Comparison of ENCODE assay signal across 40 cellular contexts in the genomic region with DNA sequence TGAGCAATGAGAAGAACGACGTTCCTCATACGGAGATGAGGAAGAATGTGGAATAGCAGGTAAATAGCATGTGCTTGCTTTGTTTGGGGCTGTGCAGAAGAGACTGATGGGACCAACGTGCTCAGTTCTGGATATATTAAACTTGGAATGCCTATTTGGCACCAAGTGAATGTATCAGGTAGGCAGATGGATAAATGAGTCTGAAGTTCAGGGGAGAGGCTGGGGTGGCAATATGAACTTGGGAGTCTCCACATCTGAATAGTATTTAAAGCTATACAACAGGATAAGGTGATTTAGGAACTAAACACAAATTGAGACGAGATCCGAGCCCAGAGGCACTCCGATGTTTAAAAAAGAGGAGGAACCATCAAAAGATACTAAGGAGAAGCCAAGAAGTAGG.
"Had no signal": no experiment of that assay in that cellular context is flagged by ENCODE, and none has a peak within 500 bp of the region (broad histone marks: within the 10 kb centered on the region; RNA-seq: fewer than 3 reads in every experiment).

No MANE protein-coding gene starts in this region.

- H3K36me3 ChIP-seq: adrenal gland, ascending aorta, brain microvascular endothelial cell, breast epithelium, cardiac muscle cell had no signal

- H3K27me3 Mint-ChIP-seq: activated naive CD4-positive, alpha-beta T cell treated with anti-CD3 and anti-CD28 coated beads, Interleukin-2, amount 50 U/mL, for 24 hours; activated naive CD8-positive, alpha-beta T cell; activated naive CD8-positive, alpha-beta T cell treated with anti-CD3 and anti-CD28 coated beads for 36 hours; activated naive CD8-positive, alpha-beta T cell treated with anti-CD3 and anti-CD28 coated beads, Interleukin-2, amount 10 ng/mL, durations not matched to agents 7 days and 5 days; activated naive CD8-positive, alpha-beta T cell treated with anti-CD3 and anti-CD28 coated beads, Interleukin-2, amount 50 U/mL, for 24 hours; activated T-cell treated with anti-CD3 and anti-CD28 coated beads, Interleukin-2, amount 50 U/mL, for 24 hours; activated T-helper 17 cell treated with anti-CD3 and anti-CD28 coated beads, Interleukin-2, amount 50 U/mL, for 72 hours; brain; central memory CD8-positive, alpha-beta T cell had no signal

- H3K4me3 Mint-ChIP-seq: activated naive CD4-positive, alpha-beta T cell treated with anti-CD3 and anti-CD28 coated beads for 36 hours; activated naive CD4-positive, alpha-beta T cell treated with anti-CD3 and anti-CD28 coated beads, Interleukin-2, amount 10 ng/mL, durations not matched to agents 7 days and 5 days; activated naive CD4-positive, alpha-beta T cell treated with anti-CD3 and anti-CD28 coated beads, Interleukin-2, amount 50 U/mL, for 24 hours; activated naive CD8-positive, alpha-beta T cell; activated naive CD8-positive, alpha-beta T cell treated with anti-CD3 and anti-CD28 coated beads for 36 hours; activated naive CD8-positive, alpha-beta T cell treated with anti-CD3 and anti-CD28 coated beads, Interleukin-2, amount 10 ng/mL, durations not matched to agents 7 days and 5 days; activated naive CD8-positive, alpha-beta T cell treated with anti-CD3 and anti-CD28 coated beads, Interleukin-2, amount 50 U/mL, for 24 hours; activated T-cell treated with anti-CD3 and anti-CD28 coated beads, Interleukin-2, amount 50 U/mL, for 24 hours; activated T-cell treated with anti-CD3 and anti-CD28 coated beads, Interleukin-2, amount 50 U/mL, for 4 hours; activated T-cell treated with anti-CD3 and anti-CD28 coated beads, Interleukin-2, amount 50 U/mL, for 72 hours; activated T-helper 1 cell treated with anti-CD3 and anti-CD28 coated beads, Interleukin-12 subunit alpha, Interleukin-12 subunit beta, Interleukin-2, Interleukin-4 antibody, amounts not matched to agents 30 ng/mL and 10 ng/mL and 1 ng/mL, durations not matched to agents 14 hours and 24 hours and 36 hours; activated T-helper 17 cell treated with anti-CD3 and anti-CD28 coated beads, Interleukin-2, amount 50 U/mL, for 72 hours; brain; central memory CD8-positive, alpha-beta T cell had no signal

- H3K27ac Mint-ChIP-seq: activated naive CD4-positive, alpha-beta T cell treated with anti-CD3 and anti-CD28 coated beads for 36 hours; activated naive CD4-positive, alpha-beta T cell treated with anti-CD3 and anti-CD28 coated beads, Interleukin-2, amount 10 ng/mL, durations not matched to agents 7 days and 5 days; activated naive CD4-positive, alpha-beta T cell treated with anti-CD3 and anti-CD28 coated beads, Interleukin-2, amount 50 U/mL, for 24 hours; activated naive CD4-positive, alpha-beta T cell treated with anti-CD3 and anti-CD28 coated beads, Interleukin-2, amount 50 U/mL, for 72 hours; activated naive CD8-positive, alpha-beta T cell; activated naive CD8-positive, alpha-beta T cell treated with anti-CD3 and anti-CD28 coated beads for 36 hours; activated naive CD8-positive, alpha-beta T cell treated with anti-CD3 and anti-CD28 coated beads, Interleukin-2, amount 10 ng/mL, durations not matched to agents 7 days and 5 days; activated naive CD8-positive, alpha-beta T cell treated with anti-CD3 and anti-CD28 coated beads, Interleukin-2, amount 50 U/mL, for 24 hours; activated T-cell treated with anti-CD3 and anti-CD28 coated beads, Interleukin-2, amount 50 U/mL, for 24 hours; activated T-cell treated with anti-CD3 and anti-CD28 coated beads, Interleukin-2, amount 50 U/mL, for 72 hours; activated T-helper 1 cell treated with anti-CD3 and anti-CD28 coated beads, Interleukin-12 subunit alpha, Interleukin-12 subunit beta, Interleukin-2, Interleukin-4 antibody, amounts not matched to agents 30 ng/mL and 10 ng/mL and 1 ng/mL, durations not matched to agents 14 hours and 24 hours and 36 hours; activated T-helper 17 cell treated with anti-CD3 and anti-CD28 coated beads, Interleukin-2, amount 50 U/mL, for 72 hours; activated T-helper 2 cell treated with anti-CD3 and anti-CD28 coated beads, Interferon-gamma antibody, Interleukin-2, Interleukin-4, amounts not matched to agents 10 μg/mL and 5 μg/mL and 100 μg/mL, durations not matched to agents 14 hours and 24 hours and 36 hours; brain had no signal

- H3K27me3 ChIP-seq: adrenal gland, ascending aorta, body of pancreas, brain microvascular endothelial cell, breast epithelium, cardiac muscle cell had no signal

- H3K9me3 Mint-ChIP-seq: activated naive CD4-positive, alpha-beta T cell treated with anti-CD3 and anti-CD28 coated beads for 36 hours; activated naive CD4-positive, alpha-beta T cell treated with anti-CD3 and anti-CD28 coated beads, Interleukin-2, amount 10 ng/mL, durations not matched to agents 7 days and 5 days; activated naive CD4-positive, alpha-beta T cell treated with anti-CD3 and anti-CD28 coated beads, Interleukin-2, amount 50 U/mL, for 24 hours; activated naive CD4-positive, alpha-beta T cell treated with anti-CD3 and anti-CD28 coated beads, Interleukin-2, amount 50 U/mL, for 72 hours; activated naive CD8-positive, alpha-beta T cell treated with anti-CD3 and anti-CD28 coated beads for 36 hours; activated naive CD8-positive, alpha-beta T cell treated with anti-CD3 and anti-CD28 coated beads, Interleukin-2, amount 10 ng/mL, durations not matched to agents 7 days and 5 days; activated naive CD8-positive, alpha-beta T cell treated with anti-CD3 and anti-CD28 coated beads, Interleukin-2, amount 50 U/mL, for 24 hours; activated T-cell treated with anti-CD3 and anti-CD28 coated beads, Interleukin-2, amount 50 U/mL, for 24 hours; activated T-cell treated with anti-CD3 and anti-CD28 coated beads, Interleukin-2, amount 50 U/mL, for 4 hours; activated T-cell treated with anti-CD3 and anti-CD28 coated beads, Interleukin-2, amount 50 U/mL, for 72 hours; activated T-helper 1 cell treated with anti-CD3 and anti-CD28 coated beads, Interleukin-12 subunit alpha, Interleukin-12 subunit beta, Interleukin-2, Interleukin-4 antibody, amounts not matched to agents 30 ng/mL and 10 ng/mL and 1 ng/mL, durations not matched to agents 14 hours and 24 hours and 36 hours; activated T-helper 17 cell treated with anti-CD3 and anti-CD28 coated beads, Interleukin-2, amount 50 U/mL, for 72 hours; activated T-helper 2 cell treated with anti-CD3 and anti-CD28 coated beads, Interferon-gamma antibody, Interleukin-2, Interleukin-4, amounts not matched to agents 10 μg/mL and 5 μg/mL and 100 μg/mL, durations not matched to agents 14 hours and 24 hours and 36 hours; central memory CD8-positive, alpha-beta T cell had no signal

- FAIRE-seq: astrocyte, bronchial epithelial cell had no signal

- H3K36me3 Mint-ChIP-seq: activated naive CD4-positive, alpha-beta T cell treated with anti-CD3 and anti-CD28 coated beads, Interleukin-2, amount 10 ng/mL, durations not matched to agents 7 days and 5 days; activated naive CD4-positive, alpha-beta T cell treated with anti-CD3 and anti-CD28 coated beads, Interleukin-2, amount 50 U/mL, for 24 hours; activated naive CD4-positive, alpha-beta T cell treated with anti-CD3 and anti-CD28 coated beads, Interleukin-2, amount 50 U/mL, for 72 hours; activated naive CD8-positive, alpha-beta T cell treated with anti-CD3 and anti-CD28 coated beads, Interleukin-2, amount 10 ng/mL, durations not matched to agents 7 days and 5 days; brain had no signal

- ATAC-seq: activated naive CD4-positive, alpha-beta T cell treated with anti-CD3 and anti-CD28 coated beads, Interleukin-2, amount 50 U/mL, for 72 hours; activated naive CD8-positive, alpha-beta T cell treated with anti-CD3 and anti-CD28 coated beads, Interleukin-2, amount 50 U/mL, for 24 hours; activated T-cell treated with anti-CD3 and anti-CD28 coated beads, Interleukin-2, amount 50 U/mL, for 4 hours; activated T-cell treated with anti-CD3 and anti-CD28 coated beads, Interleukin-2, amount 50 U/mL, for 72 hours; activated T-helper 17 cell treated with anti-CD3 and anti-CD28 coated beads, Interleukin-2, amount 50 U/mL, for 72 hours; body of pancreas had no signal

- H3K27ac ChIP-seq: adrenal gland, ascending aorta, body of pancreas, brain microvascular endothelial cell, breast epithelium, cardiac muscle cell had no signal

- H3K9me3 ChIP-seq: adrenal gland, ascending aorta, body of pancreas, breast epithelium had no signal

- H3K4me1 ChIP-seq: adrenal gland, ascending aorta, body of pancreas, breast epithelium had no signal

- DNase-seq: activated effector memory CD4-positive, alpha-beta T cell treated with anti-CD3 and anti-CD28 coated beads, Interleukin-2, amount 50 U/mL, for 16 hours; activated effector memory CD4-positive, alpha-beta T cell treated with Interleukin-2 at 50 U/mL for 16 hours; activated gamma-delta T cell; activated gamma-delta T cell treated with Interleukin-2 at 50 U/mL for 16 hours; activated naive CD4-positive, alpha-beta T cell; activated naive CD4-positive, alpha-beta T cell treated with anti-CD3 and anti-CD28 coated beads for 36 hours; activated naive CD4-positive, alpha-beta T cell treated with anti-CD3 and anti-CD28 coated beads, Interleukin-2, amount 10 ng/mL, durations not matched to agents 7 days and 5 days; activated naive CD4-positive, alpha-beta T cell treated with anti-CD3 and anti-CD28 coated beads, Interleukin-2, amount 50 U/mL, for 16 hours; activated naive CD4-positive, alpha-beta T cell treated with Interleukin-2 at 50 U/mL for 16 hours; activated naive CD8-positive, alpha-beta T cell treated with anti-CD3 and anti-CD28 coated beads for 36 hours; activated naive CD8-positive, alpha-beta T cell treated with anti-CD3 and anti-CD28 coated beads, Interleukin-2, amount 10 ng/mL, durations not matched to agents 7 days and 5 days; activated naive CD8-positive, alpha-beta T cell treated with anti-CD3 and anti-CD28 coated beads, Interleukin-2, amount 50 U/mL, for 24 hours; activated T-cell treated with anti-CD3 and anti-CD28 coated beads, Interleukin-2, amount 50 U/mL, for 1 hour; activated T-cell treated with anti-CD3 and anti-CD28 coated beads, Interleukin-2, amount 50 U/mL, for 24 hours; activated T-cell treated with anti-CD3 and anti-CD28 coated beads, Interleukin-2, amount 50 U/mL, for 4 hours; activated T-cell treated with anti-CD3 and anti-CD28 coated beads, Interleukin-2, amount 50 U/mL, for 48 hours; activated T-cell treated with anti-CD3 and anti-CD28 coated beads, Interleukin-2, amount 50 U/mL, for 72 hours; adrenal gland; amniotic stem cell; amygdala; anterior cingulate cortex; aorta; body of pancreas; brain microvascular endothelial cell; caudate nucleus; central memory CD4-positive, alpha-beta T cell; cerebellar nuclear complex had no signal

- H3K4me3 ChIP-seq: adrenal gland, ascending aorta, body of pancreas, breast epithelium, cardiac muscle cell had no signal
